In the genomic region with DNA sequence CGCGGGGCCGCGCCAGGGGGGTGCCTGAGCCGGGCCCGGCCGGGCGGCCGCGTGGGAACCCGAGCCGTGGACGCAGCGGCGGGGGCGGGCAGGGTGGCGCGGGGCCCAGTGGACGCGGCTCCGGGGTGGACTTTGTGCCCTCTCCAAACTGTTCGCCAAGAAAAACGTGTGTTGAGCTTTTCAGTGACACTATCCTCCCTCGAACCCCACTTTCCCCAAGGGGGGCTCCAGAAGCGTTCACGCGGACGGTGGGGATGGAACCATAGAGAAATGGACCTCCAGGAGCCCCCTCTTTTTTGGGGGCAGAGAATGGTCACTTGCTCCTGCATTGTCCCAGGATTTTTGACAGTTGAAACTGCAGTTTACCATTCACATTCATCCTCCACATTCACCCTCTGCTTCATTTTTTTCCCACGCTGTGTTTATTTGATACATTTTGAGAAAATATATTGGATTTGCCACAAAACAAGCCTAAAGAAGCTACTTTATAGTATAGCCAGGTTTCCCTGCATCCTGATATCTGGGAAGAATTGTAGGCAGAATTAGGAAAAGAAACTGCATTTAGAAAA, we compare ENCODE assay signal across 1 cellular context.
TF ChIP-seq lines count a peak whose summit lies in the region.

No MANE protein-coding gene starts in this region.

TF ChIP-seq in HepG2, 621 proteins besides CTCF, POLR2A, EP300 and RAD21 (continued from another document and continues in another):
- TF ChIP-seq HMGA1 (CRISPR knock-in tag; conservative IDR thresholded peaks at IDR 0.05) (no peak), ZNF30 (CRISPR knock-in tag; IDR thresholded peaks at IDR 0.05) (no peak), SP4 (CRISPR knock-in tag; IDR thresholded peaks at IDR 0.05) (no peak), ZSCAN29 (CRISPR knock-in tag; conservative IDR thresholded peaks at IDR 0.05) (0 out of 2 replicates have a peak, but pooled peaks have one; percentile 3), ZNF569 (CRISPR knock-in tag; IDR thresholded peaks at IDR 0.05; ENCODE audit: borderline replicate concordance) (no peak), SMC3 (IDR thresholded peaks at IDR 0.05; ENCODE audit: low read length) (no peak), CHCHD3 (CRISPR knock-in tag; IDR thresholded peaks at IDR 0.05) (0 out of 2 replicates have a peak, but pooled peaks have one; percentile 2), GABPB1 (CRISPR knock-in tag; IDR thresholded peaks at IDR 0.05) (no peak), ZNF317 (CRISPR knock-in tag; IDR thresholded peaks at IDR 0.05) (no peak), ZEB1 (IDR thresholded peaks at IDR 0.05; ENCODE audit: insufficient replicate concordance, low read depth) (no peak), ZNF331 (CRISPR knock-in tag; IDR thresholded peaks at IDR 0.05) (no peak), TGIF2 (CRISPR knock-in tag; IDR thresholded peaks at IDR 0.05) (no peak), ZNF329 (CRISPR knock-in tag; IDR thresholded peaks at IDR 0.05; ENCODE audit: low read depth) (peak; percentile 23; the same call in 1 of the 2 replicates), ZNF274 (CRISPR knock-in tag; IDR thresholded peaks at IDR 0.05) (peak; percentile 3; the same call in 1 of the 2 replicates), ZNF160 (CRISPR knock-in tag; IDR thresholded peaks at IDR 0.05) (no peak), ZNF143 (CRISPR knock-in tag; IDR thresholded peaks at IDR 0.05) (no peak), ZNF83 (CRISPR knock-in tag; IDR thresholded peaks at IDR 0.05; ENCODE audit: borderline replicate concordance) (no peak), IKZF1 (IDR thresholded peaks at IDR 0.05) (no peak), HNF4G (IDR thresholded peaks at IDR 0.05; ENCODE audit: borderline replicate concordance, low read depth, low read length) (peak; percentile 62; the same call in 1 of the 2 replicates), HNF4G (CRISPR knock-in tag; IDR thresholded peaks at IDR 0.05; ENCODE audit: borderline replicate concordance, low read depth) (no peak), TAF1 (CRISPR knock-in tag; IDR thresholded peaks at IDR 0.05) (0 out of 2 replicates have a peak, but pooled peaks have one; percentile 6), HNRNPUL1 (IDR thresholded peaks at IDR 0.05; ENCODE audit: low read depth, low read length) (no peak), MAZ (IDR thresholded peaks at IDR 0.05; ENCODE audit: borderline replicate concordance, low read depth, low read length) (peak; percentile 69; the same call in 1 of the 2 replicates), MAZ (CRISPR knock-in tag; IDR thresholded peaks at IDR 0.05; ENCODE audit: low read depth) (no peak), ZFAT (CRISPR knock-in tag; conservative IDR thresholded peaks at IDR 0.05) (0 out of 2 replicates have a peak, but pooled peaks have one; percentile 33), MED13 (CRISPR knock-in tag; IDR thresholded peaks at IDR 0.05) (no peak), ZNF768 (CRISPR knock-in tag; IDR thresholded peaks at IDR 0.05) (no peak), ARNT (IDR thresholded peaks at IDR 0.05) (no peak), BORCS8-MEF2B (CRISPR knock-in tag; IDR thresholded peaks at IDR 0.05) (no peak), SPEN (CRISPR knock-in tag; IDR thresholded peaks at IDR 0.05; ENCODE audit: low read depth) (peak; percentile 13; the same call in 1 of the 2 replicates), NR2F1 (CRISPR knock-in tag; IDR thresholded peaks at IDR 0.05) (no peak), ZNF713 (CRISPR knock-in tag; IDR thresholded peaks at IDR 0.05) (no peak), SMAD9 (CRISPR knock-in tag; IDR thresholded peaks at IDR 0.05) (0 out of 2 replicates have a peak, but pooled peaks have one; percentile 50), KDM5A (IDR thresholded peaks at IDR 0.05; ENCODE audit: borderline replicate concordance, low read length) (no peak), SIN3A (IDR thresholded peaks at IDR 0.05; ENCODE audit: borderline replicate concordance, low read depth, low read length) (0 out of 2 replicates have a peak, but pooled peaks have one; percentile 16), PHB2 (IDR thresholded peaks at IDR 0.05; ENCODE audit: partially characterized antibody) (no peak), ZNF432 (CRISPR knock-in tag; IDR thresholded peaks at IDR 0.05; ENCODE audit: borderline replicate concordance) (no peak), SKI (IDR thresholded peaks at IDR 0.05; ENCODE audit: partially characterized antibody) (no peak)
- TF ChIP-seq, protein P1, sequence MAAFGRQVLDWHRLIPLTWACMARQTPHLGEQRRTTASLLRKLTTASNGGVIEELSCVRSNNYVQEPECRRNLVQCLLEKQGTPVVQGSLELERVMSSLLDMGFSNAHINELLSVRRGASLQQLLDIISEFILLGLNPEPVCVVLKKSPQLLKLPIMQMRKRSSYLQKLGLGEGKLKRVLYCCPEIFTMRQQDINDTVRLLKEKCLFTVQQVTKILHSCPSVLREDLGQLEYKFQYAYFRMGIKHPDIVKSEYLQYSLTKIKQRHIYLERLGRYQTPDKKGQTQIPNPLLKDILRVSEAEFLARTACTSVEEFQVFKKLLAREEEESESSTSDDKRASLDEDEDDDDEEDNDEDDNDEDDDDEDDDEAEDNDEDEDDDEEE (CRISPR knock-in tag; IDR thresholded peaks at IDR 0.05): no peak
- TF ChIP-seq, protein P2, sequence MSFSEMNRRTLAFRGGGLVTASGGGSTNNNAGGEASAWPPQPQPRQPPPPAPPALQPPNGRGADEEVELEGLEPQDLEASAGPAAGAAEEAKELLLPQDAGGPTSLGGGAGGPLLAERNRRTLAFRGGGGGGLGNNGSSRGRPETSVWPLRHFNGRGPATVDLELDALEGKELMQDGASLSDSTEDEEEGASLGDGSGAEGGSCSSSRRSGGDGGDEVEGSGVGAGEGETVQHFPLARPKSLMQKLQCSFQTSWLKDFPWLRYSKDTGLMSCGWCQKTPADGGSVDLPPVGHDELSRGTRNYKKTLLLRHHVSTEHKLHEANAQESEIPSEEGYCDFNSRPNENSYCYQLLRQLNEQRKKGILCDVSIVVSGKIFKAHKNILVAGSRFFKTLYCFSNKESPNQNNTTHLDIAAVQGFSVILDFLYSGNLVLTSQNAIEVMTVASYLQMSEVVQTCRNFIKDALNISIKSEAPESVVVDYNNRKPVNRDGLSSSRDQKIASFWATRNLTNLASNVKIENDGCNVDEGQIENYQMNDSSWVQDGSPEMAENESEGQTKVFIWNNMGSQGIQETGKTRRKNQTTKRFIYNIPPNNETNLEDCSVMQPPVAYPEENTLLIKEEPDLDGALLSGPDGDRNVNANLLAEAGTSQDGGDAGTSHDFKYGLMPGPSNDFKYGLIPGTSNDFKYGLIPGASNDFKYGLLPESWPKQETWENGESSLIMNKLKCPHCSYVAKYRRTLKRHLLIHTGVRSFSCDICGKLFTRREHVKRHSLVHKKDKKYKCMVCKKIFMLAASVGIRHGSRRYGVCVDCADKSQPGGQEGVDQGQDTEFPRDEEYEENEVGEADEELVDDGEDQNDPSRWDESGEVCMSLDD (CRISPR knock-in tag; IDR thresholded peaks at IDR 0.05; ENCODE audit: borderline replicate concordance): peak; percentile 58; the same call in 1 of the 2 replicates
- TF ChIP-seq, protein P3, sequence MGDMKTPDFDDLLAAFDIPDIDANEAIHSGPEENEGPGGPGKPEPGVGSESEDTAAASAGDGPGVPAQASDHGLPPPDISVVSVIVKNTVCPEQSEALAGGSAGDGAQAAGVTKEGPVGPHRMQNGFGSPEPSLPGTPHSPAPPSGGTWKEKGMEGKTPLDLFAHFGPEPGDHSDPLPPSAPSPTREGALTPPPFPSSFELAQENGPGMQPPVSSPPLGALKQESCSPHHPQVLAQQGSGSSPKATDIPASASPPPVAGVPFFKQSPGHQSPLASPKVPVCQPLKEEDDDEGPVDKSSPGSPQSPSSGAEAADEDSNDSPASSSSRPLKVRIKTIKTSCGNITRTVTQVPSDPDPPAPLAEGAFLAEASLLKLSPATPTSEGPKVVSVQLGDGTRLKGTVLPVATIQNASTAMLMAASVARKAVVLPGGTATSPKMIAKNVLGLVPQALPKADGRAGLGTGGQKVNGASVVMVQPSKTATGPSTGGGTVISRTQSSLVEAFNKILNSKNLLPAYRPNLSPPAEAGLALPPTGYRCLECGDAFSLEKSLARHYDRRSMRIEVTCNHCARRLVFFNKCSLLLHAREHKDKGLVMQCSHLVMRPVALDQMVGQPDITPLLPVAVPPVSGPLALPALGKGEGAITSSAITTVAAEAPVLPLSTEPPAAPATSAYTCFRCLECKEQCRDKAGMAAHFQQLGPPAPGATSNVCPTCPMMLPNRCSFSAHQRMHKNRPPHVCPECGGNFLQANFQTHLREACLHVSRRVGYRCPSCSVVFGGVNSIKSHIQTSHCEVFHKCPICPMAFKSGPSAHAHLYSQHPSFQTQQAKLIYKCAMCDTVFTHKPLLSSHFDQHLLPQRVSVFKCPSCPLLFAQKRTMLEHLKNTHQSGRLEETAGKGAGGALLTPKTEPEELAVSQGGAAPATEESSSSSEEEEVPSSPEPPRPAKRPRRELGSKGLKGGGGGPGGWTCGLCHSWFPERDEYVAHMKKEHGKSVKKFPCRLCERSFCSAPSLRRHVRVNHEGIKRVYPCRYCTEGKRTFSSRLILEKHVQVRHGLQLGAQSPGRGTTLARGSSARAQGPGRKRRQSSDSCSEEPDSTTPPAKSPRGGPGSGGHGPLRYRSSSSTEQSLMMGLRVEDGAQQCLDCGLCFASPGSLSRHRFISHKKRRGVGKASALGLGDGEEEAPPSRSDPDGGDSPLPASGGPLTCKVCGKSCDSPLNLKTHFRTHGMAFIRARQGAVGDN (CRISPR knock-in tag; IDR thresholded peaks at IDR 0.05): peak; percentile 12; the same call in 1 of the 2 replicates
- TF ChIP-seq, protein P4, sequence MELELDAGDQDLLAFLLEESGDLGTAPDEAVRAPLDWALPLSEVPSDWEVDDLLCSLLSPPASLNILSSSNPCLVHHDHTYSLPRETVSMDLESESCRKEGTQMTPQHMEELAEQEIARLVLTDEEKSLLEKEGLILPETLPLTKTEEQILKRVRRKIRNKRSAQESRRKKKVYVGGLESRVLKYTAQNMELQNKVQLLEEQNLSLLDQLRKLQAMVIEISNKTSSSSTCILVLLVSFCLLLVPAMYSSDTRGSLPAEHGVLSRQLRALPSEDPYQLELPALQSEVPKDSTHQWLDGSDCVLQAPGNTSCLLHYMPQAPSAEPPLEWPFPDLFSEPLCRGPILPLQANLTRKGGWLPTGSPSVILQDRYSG (CRISPR knock-in tag; IDR thresholded peaks at IDR 0.05): no peak
- TF ChIP-seq, protein P5, sequence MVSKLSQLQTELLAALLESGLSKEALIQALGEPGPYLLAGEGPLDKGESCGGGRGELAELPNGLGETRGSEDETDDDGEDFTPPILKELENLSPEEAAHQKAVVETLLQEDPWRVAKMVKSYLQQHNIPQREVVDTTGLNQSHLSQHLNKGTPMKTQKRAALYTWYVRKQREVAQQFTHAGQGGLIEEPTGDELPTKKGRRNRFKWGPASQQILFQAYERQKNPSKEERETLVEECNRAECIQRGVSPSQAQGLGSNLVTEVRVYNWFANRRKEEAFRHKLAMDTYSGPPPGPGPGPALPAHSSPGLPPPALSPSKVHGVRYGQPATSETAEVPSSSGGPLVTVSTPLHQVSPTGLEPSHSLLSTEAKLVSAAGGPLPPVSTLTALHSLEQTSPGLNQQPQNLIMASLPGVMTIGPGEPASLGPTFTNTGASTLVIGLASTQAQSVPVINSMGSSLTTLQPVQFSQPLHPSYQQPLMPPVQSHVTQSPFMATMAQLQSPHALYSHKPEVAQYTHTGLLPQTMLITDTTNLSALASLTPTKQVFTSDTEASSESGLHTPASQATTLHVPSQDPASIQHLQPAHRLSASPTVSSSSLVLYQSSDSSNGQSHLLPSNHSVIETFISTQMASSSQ (IDR thresholded peaks at IDR 0.05; ENCODE audit: low read depth): no peak
- TF ChIP-seq, protein P5 (CRISPR knock-in tag; IDR thresholded peaks at IDR 0.05; ENCODE audit: borderline replicate concordance): no peak
- TF ChIP-seq, protein P6, sequence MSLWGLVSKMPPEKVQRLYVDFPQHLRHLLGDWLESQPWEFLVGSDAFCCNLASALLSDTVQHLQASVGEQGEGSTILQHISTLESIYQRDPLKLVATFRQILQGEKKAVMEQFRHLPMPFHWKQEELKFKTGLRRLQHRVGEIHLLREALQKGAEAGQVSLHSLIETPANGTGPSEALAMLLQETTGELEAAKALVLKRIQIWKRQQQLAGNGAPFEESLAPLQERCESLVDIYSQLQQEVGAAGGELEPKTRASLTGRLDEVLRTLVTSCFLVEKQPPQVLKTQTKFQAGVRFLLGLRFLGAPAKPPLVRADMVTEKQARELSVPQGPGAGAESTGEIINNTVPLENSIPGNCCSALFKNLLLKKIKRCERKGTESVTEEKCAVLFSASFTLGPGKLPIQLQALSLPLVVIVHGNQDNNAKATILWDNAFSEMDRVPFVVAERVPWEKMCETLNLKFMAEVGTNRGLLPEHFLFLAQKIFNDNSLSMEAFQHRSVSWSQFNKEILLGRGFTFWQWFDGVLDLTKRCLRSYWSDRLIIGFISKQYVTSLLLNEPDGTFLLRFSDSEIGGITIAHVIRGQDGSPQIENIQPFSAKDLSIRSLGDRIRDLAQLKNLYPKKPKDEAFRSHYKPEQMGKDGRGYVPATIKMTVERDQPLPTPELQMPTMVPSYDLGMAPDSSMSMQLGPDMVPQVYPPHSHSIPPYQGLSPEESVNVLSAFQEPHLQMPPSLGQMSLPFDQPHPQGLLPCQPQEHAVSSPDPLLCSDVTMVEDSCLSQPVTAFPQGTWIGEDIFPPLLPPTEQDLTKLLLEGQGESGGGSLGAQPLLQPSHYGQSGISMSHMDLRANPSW (CRISPR knock-in tag; IDR thresholded peaks at IDR 0.05; ENCODE audit: borderline replicate concordance): no peak
